8 cellular contexts compared by ENCODE assay signal in genomic region chr11:119149371-119150275, GRCh38. TPM values are rescaled to one million over a fixed set of nuclear protein-coding genes. Genes with fewer than 3 reads are reported as not detected.
DNase-seq lines count a peak whose midpoint lies in the region; ATAC-seq, FAIRE-seq and TF ChIP-seq lines count a peak whose summit lies in the region.

No MANE protein-coding gene starts in this region.

- H3K27ac Mint-ChIP-seq in activated naive CD8-positive, alpha-beta T cell, result no peak overlapping the region
- no peak overlapping the region for H3K27ac Mint-ChIP-seq in activated naive CD8-positive, alpha-beta T cell treated with anti-CD3 and anti-CD28 coated beads for 36 hours

- SMC1A ChIA-PET in GM12878 (lab: Charles Lee; ENCODE audit: uncharacterized antibody, unreplicated experiment), result no interaction called here

- H3K36me3 Mint-ChIP-seq in activated naive CD8-positive, alpha-beta T cell, result no peaks in the 10 kb centered on the region
- no peaks in the 10 kb centered on the region for H3K36me3 Mint-ChIP-seq in activated naive CD8-positive, alpha-beta T cell treated with anti-CD3 and anti-CD28 coated beads for 36 hours

- H3K9ac ChIP-seq in GM12878 (ENCODE audit: control insufficient read depth, insufficient read depth, low read length), result no peak overlapping the region

- H3K27me3 Mint-ChIP-seq in activated naive CD8-positive, alpha-beta T cell, result peaks cover 11% of the 10 kb centered on the region
- H3K27me3 Mint-ChIP-seq in activated naive CD8-positive, alpha-beta T cell treated with anti-CD3 and anti-CD28 coated beads for 36 hours, result peaks cover 39% of the 10 kb centered on the region

- H2AFZ ChIP-seq in GM12878 (ENCODE audit: control insufficient read depth, low read depth, low read length), result no peak overlapping the region

- H3K27ac ChIP-seq in GM12878 (ENCODE audit: control insufficient read depth, insufficient read depth) (no peak overlapping the region), transverse colon (no peak overlapping the region), small intestine (ENCODE audit: low read depth in 1 of 2, low read length in 1 of 2) (no peak overlapping the region)

- intact Hi-C loops in GM12878 (cut with micrococcal nuclease; ENCODE audit: unreplicated experiment), result loop anchor here (5.0 kb wide), 2 partner anchors 48 to 173 kb away; no protein-coding TSS in a partner anchor
- intact Hi-C loops in lower leg skin (cut with DNase I; ENCODE audit: low total_unique reads), result no loop called here
- intact Hi-C loops in transverse colon (cut with DNase I; ENCODE audit: low total_unique reads), result no loop called here

- ATAC-seq in GM12878 (no peak; the same call in 2 of the 3 replicates), HG02938 (IDR thresholded peaks at IDR 0.05; ENCODE audit: unreplicated experiment) (no peak)

- TF ChIP-seq EP300 in GM12878 (IDR thresholded peaks at IDR 0.05; ENCODE audit: borderline replicate concordance in 1 of 2, control insufficient read depth in 1 of 2, low read depth in 2 of 2, low read length in 2 of 2) (no peak), transverse colon (IDR thresholded peaks at IDR 0.05; ENCODE audit: low read depth) (no peak)

- peak overlapping the region; percentile 19 for H3K4me3 Mint-ChIP-seq in activated naive CD8-positive, alpha-beta T cell
- H3K4me3 Mint-ChIP-seq in activated naive CD8-positive, alpha-beta T cell treated with anti-CD3 and anti-CD28 coated beads for 36 hours, result no peak overlapping the region

- H3K36me3 ChIP-seq in GM12878 (ENCODE audit: control insufficient read depth in 2 of 2, insufficient read depth in 2 of 2, low read length in 1 of 2), result no peaks in the 10 kb centered on the region
- no peaks in the 10 kb centered on the region for H3K36me3 ChIP-seq in transverse colon
- H3K36me3 ChIP-seq in small intestine (ENCODE audit: control insufficient read depth in 2 of 2, insufficient read depth in 2 of 2, low read length in 2 of 2), result no peaks in the 10 kb centered on the region

- H3K4me1 ChIP-seq in GM12878 (ENCODE audit: control insufficient read depth, insufficient read depth, low read length) (no peaks in the 10 kb centered on the region), transverse colon (peaks cover 0 to 19% (median 15%) of the 10 kb centered on the region in 4 donors), small intestine (ENCODE audit: control insufficient read depth in 2 of 2, insufficient read depth in 1 of 2, low read depth in 1 of 2, low read length in 1 of 2) (no peaks in the 10 kb centered on the region)

- H3K27me3 ChIP-seq in GM12878 (replicated peaks in 1 of 2; ENCODE audit: control insufficient read depth in 2 of 2, insufficient read depth in 2 of 2, low read length in 1 of 2) (peaks cover 12 to 17% of the 10 kb centered on the region in 2 experiments; a peak in 3 of 4 replicates), transverse colon (peaks cover 49% of the 10 kb centered on the region), small intestine (ENCODE audit: control insufficient read depth in 2 of 2, insufficient read depth in 2 of 2, low read length in 2 of 2) (peaks cover 3 to 11% of the 10 kb centered on the region in 2 donors)

- TF ChIP-seq POLR2A in GM12878 (IDR thresholded peaks at IDR 0.05; ENCODE audit: low read depth, low read length), result no peak
- no peak for TF ChIP-seq POLR2A in lower leg skin (IDR thresholded peaks at IDR 0.05)
- no peak for TF ChIP-seq POLR2A in transverse colon (IDR thresholded peaks at IDR 0.05)

- H3K9me3 ChIP-seq in GM12878 (replicated peaks; ENCODE audit: control insufficient read depth, insufficient read depth, low read length) (no peaks in the 10 kb centered on the region), transverse colon (no peaks in the 10 kb centered on the region), small intestine (ENCODE audit: control insufficient read depth, low read depth) (no peaks in the 10 kb centered on the region)

- in situ Hi-C loops in GM12878 (cut with MboI), result no loop called here
- in situ Hi-C loops in transverse colon (cut with MboI; ENCODE audit: low pct_ligation_motif_present in 1 of 4, low pct_unique_long_range_greater_than_20kb in 1 of 4, low sequenced_read_pairs in 3 of 4), result no loop called here

- H3K4me1 Mint-ChIP-seq in activated naive CD8-positive, alpha-beta T cell (ENCODE audit: low read depth), result peaks cover 13% of the 10 kb centered on the region
- peaks cover 14% of the 10 kb centered on the region for H3K4me1 Mint-ChIP-seq in activated naive CD8-positive, alpha-beta T cell treated with anti-CD3 and anti-CD28 coated beads for 36 hours

- DNase-seq in activated naive CD8-positive, alpha-beta T cell treated with anti-CD3 and anti-CD28 coated beads for 36 hours, result no peak
- DNase-seq in GM12878 (ENCODE audit: low read depth, low spot score), result no peak
- no peak for DNase-seq in lower leg skin (ENCODE audit: low spot score in 2 of 2)
- no peak for DNase-seq in transverse colon
- no peak for DNase-seq in small intestine
- no peak for DNase-seq in NCI-H1436 (lab: John Stamatoyannopoulos, UW)

- CTCF ChIA-PET in GM12878 (lab: Yijun Ruan, JAX), result interaction anchor here (0.5 kb wide), 1 partner anchor 41 kb away, joined by 3 read pairs; no protein-coding TSS in a partner anchor

- H3K9me3 Mint-ChIP-seq in activated naive CD8-positive, alpha-beta T cell (ENCODE audit: low read depth), result no peaks in the 10 kb centered on the region
- no peaks in the 10 kb centered on the region for H3K9me3 Mint-ChIP-seq in activated naive CD8-positive, alpha-beta T cell treated with anti-CD3 and anti-CD28 coated beads for 36 hours

- 29% methylated on average over 47 of the region's 63 CpGs for WGBS in GM12878 (ENCODE audit: insufficient coverage, insufficient replicate concordance, low lambda C conversion rate, missing lambda C conversion rate)
- WGBS in lower leg skin, 2 donors, result 24 to 26% methylated on average over 40 to 57 of the region's 63 CpGs
- WGBS in transverse colon (ENCODE audit: low coverage in 1 of 2), 2 donors, result 28% methylated on average over 46 of the region's 63 CpGs; no CpG with 5 or more reads in 1 of the 2 donors
- WGBS in small intestine, 3 donors, result 13 to 21% (median 13%) methylated on average over 39 to 63 of the region's 63 CpGs

- TF ChIP-seq RAD21 in GM12878 (IDR thresholded peaks at IDR 0.05; ENCODE audit: insufficient read depth, low read depth, low read length), result no peak

- no peaks in the 10 kb centered on the region for H4K20me1 ChIP-seq in GM12878 (ENCODE audit: control insufficient read depth, insufficient read depth)

- FAIRE-seq in GM12878 (lab: Jason Lieb, UNC), result no peak
- FAIRE-seq in small intestine (lab: Jason Lieb, UNC), result no peak

- POLR2A ChIA-PET in GM12878 (lab: Charles Lee), result interaction anchor here (0.5 to 0.6 kb wide), 2 partner anchors 20 to 214 kb away, joined by 3 to 7 read pairs; no protein-coding TSS in a partner anchor

- RAD21 ChIA-PET in GM12878 (lab: Charles Lee; ENCODE audit: unreplicated experiment), result no interaction called here

- H3K79me2 ChIP-seq in GM12878 (ENCODE audit: control insufficient read depth, insufficient read depth, low read length), result no peaks in the 10 kb centered on the region

- H3K4me2 ChIP-seq in GM12878 (ENCODE audit: control insufficient read depth, insufficient read depth), result peak overlapping the region; percentile 79; the same call in 1 of the 2 replicates

- TF ChIP-seq CTCF in GM12878 (IDR thresholded peaks at IDR 0.05 in 2 of 3, conservative IDR thresholded peaks at IDR 0.05 in 1 of 3; ENCODE audit: control insufficient read depth in 2 of 3, extremely low read depth in 1 of 3, insufficient read depth in 1 of 3, low read depth in 3 of 3, low read length in 3 of 3) (no peak), lower leg skin (IDR thresholded peaks at IDR 0.05) (no peak), transverse colon (IDR thresholded peaks at IDR 0.05) (no peak)

- BruUV-seq in GM12878 (replicated peaks; lab: Mats Ljungman, UMichigan), result no TSS peak

- H3K4me3 ChIP-seq in GM12878, result peak overlapping the region; percentile 67; the same call in 1 of the 2 replicates
- peak overlapping the region; percentile 40 for H3K4me3 ChIP-seq in lower leg skin (ENCODE audit: low read depth, poor library complexity, severe bottlenecking)
- H3K4me3 ChIP-seq in transverse colon, result peak overlapping the region in 3 of 4 donors; percentile 48 to 67 (median 54)
- H3K4me3 ChIP-seq in small intestine (ENCODE audit: low read depth in 1 of 2, low read length in 2 of 2), result peak overlapping the region in 1 of 2 donors; percentile 47

RNA-seq across cellular contexts. Expression of gene ABCG4, which starts 0.8 kb away (rescaled TPM):
- total RNA-seq in activated naive CD8-positive, alpha-beta T cell treated with anti-CD3 and anti-CD28 coated beads for 36 hours, result under 1 TPM; 0.12 to 0.22 TPM
- not detected in 2 replicates for total RNA-seq in GM12878 (2013; cell fraction: nucleolus; rRNA removed)
- total RNA-seq in GM12878 (2014; rRNA removed), result not detected in 2 replicates
- total RNA-seq in GM12878 (2014; rRNA removed; fragmentation: Illumina TruSeq; extraction: Trizol), result not detected in 2 replicates
- not detected in 2 replicates for total RNA-seq in GM12878 (2021)
- not detected for polyA plus RNA-seq in GM12878 (2011; ENCODE audit: low read depth)
- not detected in 2 replicates for polyA plus RNA-seq in GM12878 (2011; rRNA removed)
- polyA plus RNA-seq in GM12878 (2011; cell fraction: cytosol; rRNA removed), result not detected in 2 replicates
- polyA plus RNA-seq in GM12878 (2011; cell fraction: nucleus; rRNA removed), result 0.06 TPM in 1 of 2 replicates, not detected in the other
- polyA plus RNA-seq in GM12878 (2012), result 0.03 TPM in 1 of 2 replicates, not detected in the other
- polyA plus RNA-seq in GM12878 (2014; fragmentation: Illumina TruSeq; extraction: Trizol), result not detected in 2 replicates
- polyA plus RNA-seq in GM12878 (2014; fragmentation: Nextera tagmentation; extraction: Ambion mirVana), result not detected
- polyA plus RNA-seq in GM12878 (2014; rRNA removed), result 0.04 TPM in 1 of 2 replicates, not detected in the other
- polyA plus RNA-seq in GM12878 (2016; fragmentation: Nextera tagmentation; extraction: Ambion mirVana), result not detected
- polyA minus RNA-seq in GM12878 (2011; rRNA and poly(A)+ RNA removed), result not detected in 2 replicates
- polyA minus RNA-seq in GM12878 (2011; cell fraction: cytosol; rRNA and poly(A)+ RNA removed), result not detected in 2 replicates
- not detected in 2 replicates for polyA minus RNA-seq in GM12878 (2011; cell fraction: nucleus; rRNA and poly(A)+ RNA removed)
- 1 to 10 TPM in 1 of 4 donors, under 1 TPM in 3; 0.52 to 1.1 (median 0.67) TPM for total RNA-seq in lower leg skin
- under 1 TPM in 1 of 4 donors, not detected in 3; 0.14 TPM for total RNA-seq in transverse colon
- polyA plus RNA-seq in small intestine, result under 1 TPM in 2 of 3 donors, not detected in 1; 0.27 to 0.73 TPM

RNA-seq across cellular contexts. Expression of gene NLRX1, which starts 18.9 kb away (rescaled TPM):
- 10 to 100 TPM; 19.3 to 20.7 TPM for total RNA-seq in activated naive CD8-positive, alpha-beta T cell treated with anti-CD3 and anti-CD28 coated beads for 36 hours
- total RNA-seq in GM12878 (2013; cell fraction: nucleolus; rRNA removed), result 11.5 and 13.9 TPM in 2 replicates
- total RNA-seq in GM12878 (2014; rRNA removed), result 17.3 and 18.0 TPM in 2 replicates
- total RNA-seq in GM12878 (2014; rRNA removed; fragmentation: Illumina TruSeq; extraction: Trizol), result 6.1 and 6.9 TPM in 2 replicates
- total RNA-seq in GM12878 (2021), result 18.5 and 20.5 TPM in 2 replicates
- polyA plus RNA-seq in GM12878 (2011; ENCODE audit: low read depth), result 5.4 TPM
- polyA plus RNA-seq in GM12878 (2011; rRNA removed), result 2.3 and 6.4 TPM in 2 replicates
- polyA plus RNA-seq in GM12878 (2011; cell fraction: cytosol; rRNA removed), result 9.8 and 12.0 TPM in 2 replicates
- 21.8 and 27.0 TPM in 2 replicates for polyA plus RNA-seq in GM12878 (2011; cell fraction: nucleus; rRNA removed)
- polyA plus RNA-seq in GM12878 (2012), result 9.7 and 10.2 TPM in 2 replicates
- 3.3 and 6.8 TPM in 2 replicates for polyA plus RNA-seq in GM12878 (2014; fragmentation: Illumina TruSeq; extraction: Trizol)
- 1 to 10 TPM in 1 of 2 experiments, under 1 TPM in 1; 0.85 to 1.0 TPM for polyA plus RNA-seq in GM12878 (2014; fragmentation: Nextera tagmentation; extraction: Ambion mirVana)
- 15.6 and 16.5 TPM in 2 replicates for polyA plus RNA-seq in GM12878 (2014; rRNA removed)
- 10 to 100 TPM; 13.1 to 16.5 TPM for polyA plus RNA-seq in GM12878 (2016; fragmentation: Nextera tagmentation; extraction: Ambion mirVana)
- polyA minus RNA-seq in GM12878 (2011; rRNA and poly(A)+ RNA removed), result 7.9 and 15.4 TPM in 2 replicates
- 3.5 and 7.2 TPM in 2 replicates for polyA minus RNA-seq in GM12878 (2011; cell fraction: cytosol; rRNA and poly(A)+ RNA removed)
- 8.2 and 12.0 TPM in 2 replicates for polyA minus RNA-seq in GM12878 (2011; cell fraction: nucleus; rRNA and poly(A)+ RNA removed)
- 10 to 100 TPM; 31.4 to 58.0 (median 47.1) TPM for total RNA-seq in lower leg skin
- 10 to 100 TPM; 16.4 to 30.1 (median 18.2) TPM for total RNA-seq in transverse colon
- polyA plus RNA-seq in small intestine, result 1 to 10 TPM; 3.5 to 9.2 (median 4.0) TPM

RNA-seq across cellular contexts. Expression of gene HINFP, which starts 28.2 kb away (rescaled TPM):
- total RNA-seq in activated naive CD8-positive, alpha-beta T cell treated with anti-CD3 and anti-CD28 coated beads for 36 hours, result 10 to 100 TPM; 20.3 to 21.5 TPM
- 91.4 and 92.0 TPM in 2 replicates for total RNA-seq in GM12878 (2013; cell fraction: nucleolus; rRNA removed)
- total RNA-seq in GM12878 (2014; rRNA removed) (17.9 and 18.0 TPM in 2 replicates), GM12878 (2014; rRNA removed; fragmentation: Illumina TruSeq; extraction: Trizol) (12.2 and 15.1 TPM in 2 replicates), GM12878 (2021) (16.1 and 24.5 TPM in 2 replicates), lower leg skin (10 to 100 TPM; 15.0 to 39.6 (median 31.2) TPM), transverse colon (10 to 100 TPM; 20.7 to 63.6 (median 48.2) TPM)
- 11.3 TPM for polyA plus RNA-seq in GM12878 (2011; ENCODE audit: low read depth)
- polyA plus RNA-seq in GM12878 (2011; rRNA removed) (16.2 and 25.9 TPM in 2 replicates), GM12878 (2014; fragmentation: Illumina TruSeq; extraction: Trizol) (18.1 and 18.6 TPM in 2 replicates), GM12878 (2014; fragmentation: Nextera tagmentation; extraction: Ambion mirVana) (10 to 100 TPM; 13.1 to 18.9 TPM), GM12878 (2014; rRNA removed) (26.3 and 27.4 TPM in 2 replicates), GM12878 (2016; fragmentation: Nextera tagmentation; extraction: Ambion mirVana) (10 to 100 TPM; 17.9 to 18.6 TPM), small intestine (10 to 100 TPM; 12.3 to 24.4 (median 14.3) TPM)
- polyA plus RNA-seq in GM12878 (2011; cell fraction: cytosol; rRNA removed), result 30.6 and 33.3 TPM in 2 replicates
- 64.3 and 75.7 TPM in 2 replicates for polyA plus RNA-seq in GM12878 (2011; cell fraction: nucleus; rRNA removed)
- polyA plus RNA-seq in GM12878 (2012), result 16.4 and 19.0 TPM in 2 replicates
- 28.8 and 39.4 TPM in 2 replicates for polyA minus RNA-seq in GM12878 (2011; rRNA and poly(A)+ RNA removed)
- polyA minus RNA-seq in GM12878 (2011; cell fraction: cytosol; rRNA and poly(A)+ RNA removed), result 10.4 and 12.2 TPM in 2 replicates
- polyA minus RNA-seq in GM12878 (2011; cell fraction: nucleus; rRNA and poly(A)+ RNA removed), result 28.4 and 41.1 TPM in 2 replicates

RNA-seq across cellular contexts. Expression of gene NHERF4, which starts 35.7 kb away (rescaled TPM):
- not detected for total RNA-seq in activated naive CD8-positive, alpha-beta T cell treated with anti-CD3 and anti-CD28 coated beads for 36 hours
- total RNA-seq in GM12878 (2013; cell fraction: nucleolus; rRNA removed), result not detected in 2 replicates
- total RNA-seq in GM12878 (2014; rRNA removed) (not detected in 2 replicates), GM12878 (2014; rRNA removed; fragmentation: Illumina TruSeq; extraction: Trizol) (not detected in 2 replicates), GM12878 (2021) (0.15 TPM in 1 of 2 replicates, not detected in the other), lower leg skin (under 1 TPM in 2 of 4 donors, not detected in 2; 0.27 to 0.53 TPM), transverse colon (100 to 1,000 TPM in 2 of 4 donors, 10 to 100 TPM in 2; 75.2 to 248 (median 111) TPM)
- polyA plus RNA-seq in GM12878 (2011; ENCODE audit: low read depth), result not detected
- polyA plus RNA-seq in GM12878 (2011; rRNA removed) (not detected in 2 replicates), GM12878 (2014; fragmentation: Illumina TruSeq; extraction: Trizol) (not detected in 2 replicates), GM12878 (2014; fragmentation: Nextera tagmentation; extraction: Ambion mirVana) (not detected), GM12878 (2014; rRNA removed) (not detected in 2 replicates), GM12878 (2016; fragmentation: Nextera tagmentation; extraction: Ambion mirVana) (not detected), small intestine (100 to 1,000 TPM in 2 of 3 donors, 10 to 100 TPM in 1; 33.6 to 258 (median 137) TPM)
- not detected in 2 replicates for polyA plus RNA-seq in GM12878 (2011; cell fraction: cytosol; rRNA removed)
- polyA plus RNA-seq in GM12878 (2011; cell fraction: nucleus; rRNA removed), result not detected in 2 replicates
- polyA plus RNA-seq in GM12878 (2012), result 0.09 TPM in 1 of 2 replicates, not detected in the other
- polyA minus RNA-seq in GM12878 (2011; rRNA and poly(A)+ RNA removed), result not detected in 2 replicates
- not detected in 2 replicates for polyA minus RNA-seq in GM12878 (2011; cell fraction: cytosol; rRNA and poly(A)+ RNA removed)
- not detected in 2 replicates for polyA minus RNA-seq in GM12878 (2011; cell fraction: nucleus; rRNA and poly(A)+ RNA removed)

RNA-seq across cellular contexts. Expression of gene C2CD2L, which starts 42.5 kb away (rescaled TPM):
- 10 to 100 TPM; 19.3 to 20.0 TPM for total RNA-seq in activated naive CD8-positive, alpha-beta T cell treated with anti-CD3 and anti-CD28 coated beads for 36 hours
- total RNA-seq in GM12878 (2013; cell fraction: nucleolus; rRNA removed), result 17.0 and 19.5 TPM in 2 replicates
- 4.7 and 4.9 TPM in 2 replicates for total RNA-seq in GM12878 (2014; rRNA removed)
- 3.9 and 4.8 TPM in 2 replicates for total RNA-seq in GM12878 (2014; rRNA removed; fragmentation: Illumina TruSeq; extraction: Trizol)
- total RNA-seq in GM12878 (2021), result 9.6 and 11.0 TPM in 2 replicates
- 2.8 TPM for polyA plus RNA-seq in GM12878 (2011; ENCODE audit: low read depth)
- 2.9 and 5.2 TPM in 2 replicates for polyA plus RNA-seq in GM12878 (2011; rRNA removed)
- polyA plus RNA-seq in GM12878 (2011; cell fraction: cytosol; rRNA removed), result 6.3 and 7.7 TPM in 2 replicates
- 30.6 and 39.5 TPM in 2 replicates for polyA plus RNA-seq in GM12878 (2011; cell fraction: nucleus; rRNA removed)
- polyA plus RNA-seq in GM12878 (2012), result 5.1 and 6.4 TPM in 2 replicates
- polyA plus RNA-seq in GM12878 (2014; fragmentation: Illumina TruSeq; extraction: Trizol), result 2.7 and 7.3 TPM in 2 replicates
- under 1 TPM; 0.21 to 0.42 TPM for polyA plus RNA-seq in GM12878 (2014; fragmentation: Nextera tagmentation; extraction: Ambion mirVana)
- 7.4 and 10.5 TPM in 2 replicates for polyA plus RNA-seq in GM12878 (2014; rRNA removed)
- polyA plus RNA-seq in GM12878 (2016; fragmentation: Nextera tagmentation; extraction: Ambion mirVana), result 1 to 10 TPM; 3.1 to 5.5 TPM
- 6.0 and 14.5 TPM in 2 replicates for polyA minus RNA-seq in GM12878 (2011; rRNA and poly(A)+ RNA removed)
- 3.7 and 5.4 TPM in 2 replicates for polyA minus RNA-seq in GM12878 (2011; cell fraction: cytosol; rRNA and poly(A)+ RNA removed)
- polyA minus RNA-seq in GM12878 (2011; cell fraction: nucleus; rRNA and poly(A)+ RNA removed), result 15.1 and 20.1 TPM in 2 replicates
- 10 to 100 TPM; 16.8 to 27.2 (median 22.6) TPM for total RNA-seq in lower leg skin
- total RNA-seq in transverse colon, result 10 to 100 TPM; 11.5 to 56.9 (median 32.7) TPM
- polyA plus RNA-seq in small intestine, result 10 to 100 TPM; 14.9 to 21.7 (median 19.2) TPM
